ENCODE assay signal across 22 cellular contexts in genomic region chr10:56928717-56929116, GRCh38.
"Had no signal": no experiment of that assay in that cellular context is flagged by ENCODE, and none has a peak within 500 bp of the region (broad histone marks: within the 10 kb centered on the region; RNA-seq: fewer than 3 reads in every experiment).

No MANE protein-coding gene starts in this region.

- H3K79me2 ChIP-seq: parathyroid adenoma had no signal

- H2AFZ ChIP-seq: parathyroid adenoma had no signal

- H3K4me1 ChIP-seq: heart right ventricle, parathyroid adenoma, thyroid gland had no signal

- DNase-seq: activated CD4-positive, alpha-beta memory T cell treated with anti-CD3 and anti-CD28 coated beads, Interleukin-2, amount 10 ng/mL, durations not matched to agents 7 days and 5 days; activated CD4-positive, alpha-beta T cell treated with anti-CD3 and anti-CD28 coated beads, Interleukin-2, amount 10 ng/mL, durations not matched to agents 24 days and 14 days; activated effector memory CD4-positive, alpha-beta T cell treated with anti-CD3 and anti-CD28 coated beads, Interleukin-2, amount 50 U/mL, for 16 hours; activated naive CD4-positive, alpha-beta T cell treated with anti-CD3 and anti-CD28 coated beads, Interleukin-2, amount 10 ng/mL, durations not matched to agents 7 days and 5 days; activated T-cell treated with anti-CD3 and anti-CD28 coated beads, Interleukin-2, amount 50 U/mL, for 72 hours; amygdala; heart right ventricle; kidney; left ventricle myocardium superior; mucosa of descending colon; nephron progenitor cell; nucleus accumbens; right cardiac atrium; stimulated activated CD4-positive, alpha-beta T cell treated with anti-CD3 and anti-CD28 coated beads, Interleukin-12 subunit alpha, Interleukin-12 subunit beta, amount 100 ng/mL, for 4 hours; stimulated activated CD4-positive, alpha-beta T cell treated with anti-CD3 and anti-CD28 coated beads, Interleukin-4, amount 100 ng/mL, for 4 hours; stimulated activated naive CD8-positive, alpha-beta T cell treated with anti-CD3 and anti-CD28 coated beads, Interleukin-15, Interleukin-2, amounts not matched to agents 100 U/mL and 50 U/mL, for 24 hours; thyroid gland had no signal

- H3K9me3 ChIP-seq: mucosa of descending colon, thyroid gland had no signal

- H3K27ac ChIP-seq: coronary artery, heart right ventricle, parathyroid adenoma, thyroid gland, VCaP had no signal

- H3K36me3 ChIP-seq: heart right ventricle, thyroid gland had no signal

- ATAC-seq: activated CD4-positive, CD25-positive, alpha-beta regulatory T cell treated with anti-CD3 and anti-CD28 coated beads, Interleukin-2, amount 50 U/mL, for 24 hours; activated T-cell treated with anti-CD3 and anti-CD28 coated beads, Interleukin-2, amount 50 U/mL, for 72 hours; heart right ventricle; left ventricle myocardium superior; mucosa of descending colon; right cardiac atrium; stimulated activated naive CD8-positive, alpha-beta T cell treated with anti-CD3 and anti-CD28 coated beads, Interleukin-15, Interleukin-2, amounts not matched to agents 100 U/mL and 50 U/mL, for 24 hours had no signal

- H3K9ac ChIP-seq: parathyroid adenoma had no signal

- H3K4me3 ChIP-seq: coronary artery, heart right ventricle, mucosa of descending colon, thyroid gland had no signal

- H3K27me3 ChIP-seq: heart right ventricle, thyroid gland had no signal

- FAIRE-seq: bronchial epithelial cell, kidney had no signal
